ENCODE assay signal across 8 cellular contexts in genomic region chr6:27145731-27146455, GRCh38.
DNase-seq lines count a peak whose midpoint lies in the region; ATAC-seq, FAIRE-seq and TF ChIP-seq lines count a peak whose summit lies in the region.

No MANE protein-coding gene starts in this region.

- peak overlapping the region; percentile 41 for H3K4me2 ChIP-seq in HepG2 (ENCODE audit: low read depth, low read length)

- ATAC-seq in HG02884 (IDR thresholded peaks at IDR 0.05; ENCODE audit: unreplicated experiment) (peak; percentile 30), activated B cell treated with CpG ODN at 0.5 μM for 24 hours (ENCODE audit: low read depth) (peak; percentile 31), HepG2 (peak; percentile 24)

- no peaks in the 10 kb centered on the region for H3K36me3 ChIP-seq in HepG2 (replicated peaks in 1 of 2; ENCODE audit: control insufficient read depth in 1 of 2, insufficient read depth in 2 of 2, low read length in 2 of 2)

- FAIRE-seq in HepG2 (lab: Jason Lieb, UNC) (no peak), D721Med (lab: Jason Lieb, UNC) (no peak)

- no peak overlapping the region for H3K4me3 Mint-ChIP-seq in activated B cell treated with CpG ODN at 0.5 μM for 24 hours

- TF ChIP-seq CTCF in activated B cell treated with CpG ODN at 0.5 μM for 24 hours (IDR thresholded peaks at IDR 0.05) (no peak), HepG2 (CRISPR knock-in tag; IDR thresholded peaks at IDR 0.05) (no peak), D721Med (IDR thresholded peaks at IDR 0.05; ENCODE audit: insufficient read depth, missing control alignments) (no peak)

- intact Hi-C loops in activated B cell treated with CpG ODN at 0.5 μM for 24 hours (cut with micrococcal nuclease): loop anchor here (1.0 to 5.0 kb wide), 10 partner anchors 14 to 1103 kb away; a partner anchor contains a TSS
- intact Hi-C loops in HepG2 (cut with micrococcal nuclease; ENCODE audit: unreplicated experiment): no loop called here

- peak overlapping the region; percentile 32 for H3K27ac ChIP-seq in HepG2 (ENCODE audit: extremely low read length, insufficient read depth, low read length)

- TF ChIP-seq EP300 in HepG2 (IDR thresholded peaks at IDR 0.05; ENCODE audit: low read depth in 2 of 2, low read length in 2 of 2) (no peak), HepG2 (CRISPR knock-in tag; IDR thresholded peaks at IDR 0.05; ENCODE audit: borderline replicate concordance) (no peak)

- H3K79me2 ChIP-seq in HepG2 (ENCODE audit: insufficient read depth, low read length): no peaks in the 10 kb centered on the region

- DNase-seq in EH (ENCODE audit: low read depth) (peak; percentile 93), NCI-H446 (lab: John Stamatoyannopoulos, UW) (peak; percentile 70 to 90), activated B cell treated with CpG ODN at 0.5 μM for 24 hours (peak; percentile 34), dermis blood vessel endothelial cell (peak; percentile 86), HepG2 (ENCODE audit: low spot score) (peak; percentile 43), D721Med (ENCODE audit: insufficient read length, low spot score) (no peak)
- DNase-seq in stimulated activated CD4-positive, alpha-beta T cell treated with anti-CD3 and anti-CD28 coated beads, TNF-alpha, amount 100 ng/mL, for 24 hours (ENCODE audit: low read depth in 3 of 3): peak in 2 of 3 experiments; percentile 56 to 66

- no peaks in the 10 kb centered on the region for H3K27me3 Mint-ChIP-seq in activated B cell treated with CpG ODN at 0.5 μM for 24 hours

- H4K20me1 ChIP-seq in HepG2 (ENCODE audit: insufficient read depth, low read length): no peaks in the 10 kb centered on the region

- peak in 1 of 2 experiments; percentile 60; a peak in 2 of 4 replicates for TF ChIP-seq POLR2A in HepG2 (IDR thresholded peaks at IDR 0.05; ENCODE audit: insufficient read depth in 1 of 2, low read depth in 2 of 2, low read length in 2 of 2)

- H3K27ac Mint-ChIP-seq in activated B cell treated with CpG ODN at 0.5 μM for 24 hours: no peak overlapping the region

- H3K4me1 Mint-ChIP-seq in activated B cell treated with CpG ODN at 0.5 μM for 24 hours: peaks cover 36% of the 10 kb centered on the region

- H3K4me1 ChIP-seq in HepG2 (ENCODE audit: insufficient read depth, low read length): peaks cover 27% of the 10 kb centered on the region

- H3K9me3 ChIP-seq in HepG2 (ENCODE audit: low read length): no peaks in the 10 kb centered on the region

- H3K27me3 ChIP-seq in HepG2 (ENCODE audit: control insufficient read depth in 1 of 2, insufficient read depth in 2 of 2, low read length in 2 of 2): peaks cover 0 to 19% of the 10 kb centered on the region in 2 experiments; a peak in 4 of 5 replicates

- BruUV-seq in HepG2 (replicated peaks; lab: Mats Ljungman, UMichigan): no TSS peak

- no peak overlapping the region for H3K9ac ChIP-seq in HepG2 (ENCODE audit: insufficient read depth, low read depth, low read length)

- CTCF ChIA-PET in activated B cell treated with CpG ODN at 0.5 μM for 24 hours (lab: Charles Lee) (interaction anchor here (0.7 to 1.8 kb wide), 5 partner anchors 13 to 1100 kb away, joined by 3 to 10 read pairs (median 6); a partner anchor contains a TSS), HepG2 (lab: Yijun Ruan, JAX; ENCODE audit: low intra/inter-chr PET ratio, low total read pairs) (no interaction called here)

- H3K36me3 Mint-ChIP-seq in activated B cell treated with CpG ODN at 0.5 μM for 24 hours (ENCODE audit: low read depth): peaks cover 17% of the 10 kb centered on the region

- 17% methylated on average over 25 of the region's 25 CpGs for WGBS in HepG2 (ENCODE audit: low lambda C conversion rate)

- H3K4me3 ChIP-seq in HepG2 (replicated peaks in 1 of 3; ENCODE audit: insufficient read depth in 1 of 3, low read depth in 2 of 3, low read length in 3 of 3): peak overlapping the region in 2 of 3 experiments; percentile 7 to 62; a peak in 4 of 6 replicates

- H2AFZ ChIP-seq in HepG2 (ENCODE audit: low read length): peak overlapping the region; percentile 45

- in situ Hi-C loops in HepG2 (cut with HindIII; ENCODE audit: extremely low pct_ligation_motif_present, low pct_unique_long_range_greater_than_20kb): no loop called here

- no peaks in the 10 kb centered on the region for H3K9me3 Mint-ChIP-seq in activated B cell treated with CpG ODN at 0.5 μM for 24 hours

- no peak for TF ChIP-seq RAD21 in HepG2 (CRISPR knock-in tag; IDR thresholded peaks at IDR 0.05)

- POLR2A ChIA-PET in activated B cell treated with CpG ODN at 0.5 μM for 24 hours (lab: Charles Lee) (interaction anchor here (0.5 to 6.4 kb wide), 50 partner anchors 7 to 1778 kb away, joined by 3 to 510 read pairs (median 12); partner anchors contain the start of genes HMGN4, TRIM27 and ZNF184), HepG2 (lab: Yijun Ruan, JAX) (interaction anchor here (1.3 kb wide), 1 partner anchor 19 kb away, joined by 3 read pairs; no protein-coding TSS in a partner anchor)

TF ChIP-seq in HepG2, 621 proteins besides CTCF, POLR2A, EP300 and RAD21 (continues in another document):
- 0 out of 2 replicates have a peak, but pooled peaks have one; percentile 64 for TF ChIP-seq SSRP1 (CRISPR knock-in tag; IDR thresholded peaks at IDR 0.05)
- TF ChIP-seq ZEB1 (IDR thresholded peaks at IDR 0.05; ENCODE audit: insufficient replicate concordance, low read depth): peak; percentile 4
- no peak for TF ChIP-seq ZNF772 (CRISPR knock-in tag; IDR thresholded peaks at IDR 0.05)
- TF ChIP-seq, protein P1, sequence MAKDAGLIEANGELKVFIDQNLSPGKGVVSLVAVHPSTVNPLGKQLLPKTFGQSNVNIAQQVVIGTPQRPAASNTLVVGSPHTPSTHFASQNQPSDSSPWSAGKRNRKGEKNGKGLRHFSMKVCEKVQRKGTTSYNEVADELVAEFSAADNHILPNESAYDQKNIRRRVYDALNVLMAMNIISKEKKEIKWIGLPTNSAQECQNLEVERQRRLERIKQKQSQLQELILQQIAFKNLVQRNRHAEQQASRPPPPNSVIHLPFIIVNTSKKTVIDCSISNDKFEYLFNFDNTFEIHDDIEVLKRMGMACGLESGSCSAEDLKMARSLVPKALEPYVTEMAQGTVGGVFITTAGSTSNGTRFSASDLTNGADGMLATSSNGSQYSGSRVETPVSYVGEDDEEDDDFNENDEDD (CRISPR knock-in tag; IDR thresholded peaks at IDR 0.05; ENCODE audit: borderline replicate concordance): peak; percentile 87; the same call in 1 of the 2 replicates
- TF ChIP-seq GABPB1 (CRISPR knock-in tag; IDR thresholded peaks at IDR 0.05): peak; percentile 70
- TF ChIP-seq RBFOX2 (IDR thresholded peaks at IDR 0.05; ENCODE audit: low read depth, low read length): peak; percentile 82
- TF ChIP-seq MLLT10 (CRISPR knock-in tag; IDR thresholded peaks at IDR 0.05): no peak
- TF ChIP-seq KIAA2018 (CRISPR knock-in tag; IDR thresholded peaks at IDR 0.05; ENCODE audit: borderline replicate concordance): no peak
